ENCODE assay signal across 1 cellular context in genomic region chr11:6636480-6636879, GRCh38.
TF ChIP-seq lines count a peak whose summit lies in the region.

No MANE protein-coding gene starts in this region.

TF ChIP-seq in K562, 482 proteins besides CTCF, POLR2A, EP300 and RAD21:
- TF ChIP-seq MEF2A (IDR thresholded peaks at IDR 0.05; ENCODE audit: control insufficient read depth, low read depth, low read length) (no peak), EGR1 (conservative IDR thresholded peaks at IDR 0.05) (peak; percentile 45)
